In genomic region chr13:50358715-50359367, GRCh38 we compare ENCODE assay signal across 10 cellular contexts.
DNase-seq lines count a peak whose midpoint lies in the region; ATAC-seq and TF ChIP-seq lines count a peak whose summit lies in the region.
"Had no signal": no experiment of that assay in that cellular context is flagged by ENCODE, and none has a peak within 500 bp of the region (broad histone marks: within the 10 kb centered on the region; RNA-seq: fewer than 3 reads in every experiment).

No MANE protein-coding gene starts in this region.

- H3K36me3 ChIP-seq in OCI-LY1 (ENCODE audit: insufficient read depth, low read length) (no peaks in the 10 kb centered on the region), neural progenitor cell (no peaks in the 10 kb centered on the region)

- no peaks in the 10 kb centered on the region for H3K9me3 Mint-ChIP-seq in effector memory CD8-positive, alpha-beta T cell
- H3K9me3 Mint-ChIP-seq in stimulated activated memory B cell treated with anti-CD40 and anti-IgM and Interleukin-4, amounts not matched to agents 10 μg/mL and 1 μg/mL and 100 μg/mL, for 72 hours, result no peaks in the 10 kb centered on the region
- no peaks in the 10 kb centered on the region for H3K9me3 Mint-ChIP-seq in neural progenitor cell

- H2AFZ ChIP-seq in OCI-LY1 (ENCODE audit: low read length), result no peak overlapping the region
- no peak overlapping the region for H2AFZ ChIP-seq in neural progenitor cell (replicated peaks)

- no peaks in the 10 kb centered on the region for H3K27me3 ChIP-seq in OCI-LY1 (ENCODE audit: insufficient read depth, low read length)
- H3K27me3 ChIP-seq in neural progenitor cell, result no peaks in the 10 kb centered on the region

- H3K4me3 Mint-ChIP-seq in effector memory CD8-positive, alpha-beta T cell, result no peak overlapping the region
- H3K4me3 Mint-ChIP-seq in stimulated activated memory B cell treated with anti-CD40 and anti-IgM and Interleukin-4, amounts not matched to agents 10 μg/mL and 1 μg/mL and 100 μg/mL, for 72 hours, result no peak overlapping the region
- no peak overlapping the region for H3K4me3 Mint-ChIP-seq in neural progenitor cell

- no peaks in the 10 kb centered on the region for H3K27me3 Mint-ChIP-seq in effector memory CD8-positive, alpha-beta T cell
- H3K27me3 Mint-ChIP-seq in stimulated activated memory B cell treated with anti-CD40 and anti-IgM and Interleukin-4, amounts not matched to agents 10 μg/mL and 1 μg/mL and 100 μg/mL, for 72 hours, result no peaks in the 10 kb centered on the region
- H3K27me3 Mint-ChIP-seq in neural progenitor cell (ENCODE audit: insufficient read depth, low read depth), result peaks cover 3% of the 10 kb centered on the region

- H3K27ac Mint-ChIP-seq in effector memory CD8-positive, alpha-beta T cell, result peak overlapping the region; percentile 44 to 71
- peak overlapping the region; percentile 50 for H3K27ac Mint-ChIP-seq in stimulated activated memory B cell treated with anti-CD40 and anti-IgM and Interleukin-4, amounts not matched to agents 10 μg/mL and 1 μg/mL and 100 μg/mL, for 72 hours
- H3K27ac Mint-ChIP-seq in neural progenitor cell, result no peak overlapping the region

- no peak overlapping the region for H3K4me3 ChIP-seq in OCI-LY1 (ENCODE audit: low read depth, low read length, poor library complexity, severe bottlenecking)
- H3K4me3 ChIP-seq in neural progenitor cell, result no peak overlapping the region

- peaks cover 75% of the 10 kb centered on the region for H3K4me1 ChIP-seq in OCI-LY1 (ENCODE audit: insufficient read depth, low read length, severe bottlenecking)
- H3K4me1 ChIP-seq in neural progenitor cell, result no peaks in the 10 kb centered on the region

- H3K9me3 ChIP-seq in OCI-LY1 (ENCODE audit: low read length) (no peaks in the 10 kb centered on the region), neural progenitor cell (ENCODE audit: low read depth) (no peaks in the 10 kb centered on the region)

- TF ChIP-seq CTCF in OCI-LY1 (IDR thresholded peaks at IDR 0.05; ENCODE audit: low read length) (no peak), neural progenitor cell (IDR thresholded peaks at IDR 0.05) (no peak)

- peaks cover 29 to 42% of the 10 kb centered on the region in 2 donors for H3K4me1 Mint-ChIP-seq in effector memory CD8-positive, alpha-beta T cell (ENCODE audit: low read depth in 2 of 2)
- H3K4me1 Mint-ChIP-seq in stimulated activated memory B cell treated with anti-CD40 and anti-IgM and Interleukin-4, amounts not matched to agents 10 μg/mL and 1 μg/mL and 100 μg/mL, for 72 hours, result peaks cover 67% of the 10 kb centered on the region
- H3K4me1 Mint-ChIP-seq in neural progenitor cell, result peaks cover 21% of the 10 kb centered on the region

- no peaks in the 10 kb centered on the region for H3K9me2 ChIP-seq in OCI-LY1 (ENCODE audit: low read depth, low read length)

- H3K79me2 ChIP-seq in OCI-LY1 (ENCODE audit: insufficient read depth, low read length) (no peaks in the 10 kb centered on the region), neural progenitor cell (ENCODE audit: low read depth) (no peaks in the 10 kb centered on the region)

- peak overlapping the region; percentile 13; the same call in 1 of the 2 replicates for H3K4me2 ChIP-seq in OCI-LY1 (ENCODE audit: low read length)
- H3K4me2 ChIP-seq in neural progenitor cell, result no peak overlapping the region

- H3K9ac ChIP-seq in OCI-LY1 (ENCODE audit: low read length) (peak overlapping the region; percentile 40), neural progenitor cell (no peak overlapping the region)

- ATAC-seq in GM21390 (IDR thresholded peaks at IDR 0.05; ENCODE audit: unreplicated experiment) (peak; percentile 44), HG03439 (IDR thresholded peaks at IDR 0.05; ENCODE audit: unreplicated experiment) (no peak)
- peak; percentile 31 for ATAC-seq in effector memory CD8-positive, alpha-beta T cell (replicated peaks)
- peak; percentile 61 for ATAC-seq in stimulated activated memory B cell treated with anti-CD40 and anti-IgM and Interleukin-4, amounts not matched to agents 10 μg/mL and 1 μg/mL and 100 μg/mL, for 72 hours

- H4K20me1 ChIP-seq in OCI-LY1 (ENCODE audit: insufficient read depth, low read length) (no peaks in the 10 kb centered on the region), neural progenitor cell (ENCODE audit: low read depth) (no peaks in the 10 kb centered on the region)

- no peak for DNase-seq in effector memory CD8-positive, alpha-beta T cell
- no peak for DNase-seq in neural progenitor cell (ENCODE audit: low spot score)
- no peak for DNase-seq in SW480 (ENCODE audit: low spot score)
- no peak for DNase-seq in T1000 (lab: John Stamatoyannopoulos, UW)
- DNase-seq: activated effector memory CD4-positive, alpha-beta T cell treated with Interleukin-2 at 50 U/mL for 16 hours; effector CD4-positive, alpha-beta T cell had no signal

- H3F3A ChIP-seq in OCI-LY1 (ENCODE audit: insufficient read depth, low read length) (no peaks in the 10 kb centered on the region), neural progenitor cell (ENCODE audit: low read depth) (no peaks in the 10 kb centered on the region)

- H3K36me3 Mint-ChIP-seq in effector memory CD8-positive, alpha-beta T cell (ENCODE audit: insufficient read depth), result peaks cover 3% of the 10 kb centered on the region
- H3K36me3 Mint-ChIP-seq in stimulated activated memory B cell treated with anti-CD40 and anti-IgM and Interleukin-4, amounts not matched to agents 10 μg/mL and 1 μg/mL and 100 μg/mL, for 72 hours, result no peaks in the 10 kb centered on the region
- no peaks in the 10 kb centered on the region for H3K36me3 Mint-ChIP-seq in neural progenitor cell

- H3K27ac ChIP-seq in OCI-LY1 (ENCODE audit: low read depth, low read length, poor library complexity, severe bottlenecking) (peak overlapping the region; percentile 86), neural progenitor cell (no peak overlapping the region)
